Comparison of ENCODE assay signal across 29 cellular contexts in the genomic region with DNA sequence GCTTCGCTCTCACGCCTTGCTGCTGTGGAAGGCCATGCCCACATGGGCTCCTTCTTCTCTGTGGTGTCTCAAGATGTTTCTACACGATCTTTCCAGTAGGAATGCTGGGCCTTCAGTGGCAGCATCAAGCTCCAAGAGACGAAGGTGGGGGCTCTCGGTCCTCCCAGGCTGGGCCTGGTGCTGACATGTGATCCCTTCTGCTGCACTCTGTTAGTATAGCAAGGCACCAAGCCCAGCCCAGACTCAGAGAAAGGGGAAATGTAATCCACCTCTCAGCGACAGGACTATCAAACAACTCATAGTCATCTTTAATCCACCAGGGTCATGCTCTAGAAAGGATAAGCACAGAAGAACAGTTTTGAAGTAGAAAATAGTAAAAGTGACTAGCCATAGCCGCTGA.
"Had no signal": no experiment of that assay in that cellular context is flagged by ENCODE, and none has a peak within 500 bp of the region (broad histone marks: within the 10 kb centered on the region; RNA-seq: fewer than 3 reads in every experiment).

No MANE protein-coding gene starts in this region.

- H3K9me3 ChIP-seq: adrenal gland, ascending aorta, breast epithelium, colonic mucosa, esophagus squamous epithelium, gastroesophageal sphincter had no signal

- H3K4me1 ChIP-seq: adrenal gland, ascending aorta, breast epithelium, colonic mucosa, esophagus squamous epithelium, gastroesophageal sphincter had no signal

- H3K4me3 ChIP-seq: adrenal gland, ascending aorta, breast epithelium, cardiac muscle cell, colonic mucosa, esophagus squamous epithelium, gastroesophageal sphincter had no signal

- DNase-seq: activated CD4-positive, alpha-beta memory T cell treated with anti-CD3 and anti-CD28 coated beads for 36 hours; activated CD4-positive, alpha-beta T cell treated with anti-CD3 and anti-CD28 coated beads for 36 hours; activated CD4-positive, alpha-beta T cell treated with anti-CD3 and anti-CD28 coated beads, Interleukin-2, amount 10 ng/mL, durations not matched to agents 24 days and 14 days; activated CD4-positive, CD25-positive, alpha-beta regulatory T cell; activated CD4-positive, CD25-positive, alpha-beta regulatory T cell treated with anti-CD3 and anti-CD28 coated beads, Interleukin-2, amount 50 U/mL, for 72 hours; activated CD8-positive, alpha-beta memory T cell treated with anti-CD3 and anti-CD28 coated beads, Interleukin-2, amount 10 ng/mL, durations not matched to agents 7 days and 5 days; activated CD8-positive, alpha-beta memory T cell treated with anti-CD3 and anti-CD28 coated beads, Interleukin-2, amount 50 U/mL, for 4 hours; activated CD8-positive, alpha-beta T cell treated with anti-CD3 and anti-CD28 coated beads, Interleukin-2, amount 10 ng/mL, durations not matched to agents 7 days and 5 days; activated effector memory CD4-positive, alpha-beta T cell treated with anti-CD3 and anti-CD28 coated beads, Interleukin-2, amount 50 U/mL, for 16 hours; activated naive CD4-positive, alpha-beta T cell treated with anti-CD3 and anti-CD28 coated beads for 36 hours; activated naive CD8-positive, alpha-beta T cell treated with anti-CD3 and anti-CD28 coated beads for 36 hours; activated naive CD8-positive, alpha-beta T cell treated with anti-CD3 and anti-CD28 coated beads, Interleukin-2, amount 50 U/mL, for 24 hours; activated T-cell treated with anti-CD3 and anti-CD28 coated beads, Interleukin-2, amount 50 U/mL, for 1 hour; activated T-cell treated with anti-CD3 and anti-CD28 coated beads, Interleukin-2, amount 50 U/mL, for 48 hours; adrenal gland; central memory CD4-positive, alpha-beta T cell; cerebellar nuclear complex; colonic mucosa; effector CD8-positive, alpha-beta T cell; esophagus squamous epithelium; foreskin melanocyte; T-helper 1 cell; T-helper 17 cell; T1000 had no signal

- H3K27ac ChIP-seq: adrenal gland, ascending aorta, breast epithelium, cardiac muscle cell, colonic mucosa, epithelial cell of prostate, esophagus squamous epithelium, gastroesophageal sphincter had no signal

- H3K27me3 ChIP-seq: adrenal gland, ascending aorta, colonic mucosa had no signal

- H3K36me3 ChIP-seq: adrenal gland, ascending aorta, breast epithelium, cardiac muscle cell, colonic mucosa, esophagus squamous epithelium, gastroesophageal sphincter had no signal
